Comparison of ENCODE assay signal across 8 cellular contexts in genomic region chr2:68357608-68358337, GRCh38. TPM values are rescaled to one million over a fixed set of nuclear protein-coding genes. Genes with fewer than 3 reads are reported as not detected.
A peak's percentile ranks its signal among the peaks of the same experiment; 100 is the strongest.
DNase-seq lines count a peak whose midpoint lies in the region; ATAC-seq, FAIRE-seq and TF ChIP-seq lines count a peak whose summit lies in the region.

No MANE protein-coding gene starts in this region.

- no peaks in the 10 kb centered on the region for H3K79me2 ChIP-seq in HepG2 (ENCODE audit: insufficient read depth, low read length)

- H3K36me3 ChIP-seq in BE2C = no peaks in the 10 kb centered on the region
- H3K36me3 ChIP-seq in brain microvascular endothelial cell (replicated peaks) = no peaks in the 10 kb centered on the region
- no peaks in the 10 kb centered on the region for H3K36me3 ChIP-seq in HepG2 (replicated peaks in 1 of 2; ENCODE audit: control insufficient read depth in 1 of 2, insufficient read depth in 2 of 2, low read length in 2 of 2)

- FAIRE-seq in HepG2 (lab: Jason Lieb, UNC) (no peak), RCC 7860 (lab: Jason Lieb, UNC) (no peak)

- 43% methylated on average over 6 of the region's 6 CpGs for WGBS in HepG2 (ENCODE audit: low lambda C conversion rate)

- peak; percentile 82 for ATAC-seq in GM18867 (IDR thresholded peaks at IDR 0.05; ENCODE audit: unreplicated experiment)
- peak; percentile 50 for ATAC-seq in HG02981 (IDR thresholded peaks at IDR 0.05; ENCODE audit: unreplicated experiment)
- peak; percentile 99 for ATAC-seq in HepG2

- POLR2A ChIA-PET in HepG2 (lab: Yijun Ruan, JAX) = no interaction called here

- DNase-seq in BE2C = peak; percentile 24
- DNase-seq in NCI-H460 (ENCODE audit: extremely low read depth, low read depth) = peak; percentile 48
- DNase-seq in brain microvascular endothelial cell = peak; percentile 56
- DNase-seq in HepG2 (ENCODE audit: low spot score) = peak; percentile 52
- no peak for DNase-seq in activated CD4-positive, CD25-positive, alpha-beta regulatory T cell treated with anti-CD3 and anti-CD28 coated beads, Interleukin-2, amount 50 U/mL, for 72 hours
- DNase-seq in RCC 7860 (ENCODE audit: low spot score) = no peak

- H3K27me3 ChIP-seq in BE2C (no peaks in the 10 kb centered on the region), brain microvascular endothelial cell (replicated peaks) (no peaks in the 10 kb centered on the region), HepG2 (ENCODE audit: control insufficient read depth in 1 of 2, insufficient read depth in 2 of 2, low read length in 2 of 2) (peaks cover 0 to 6% of the 10 kb centered on the region in 2 experiments; a peak in 2 of 5 replicates)

- TF ChIP-seq EP300 in HepG2 (IDR thresholded peaks at IDR 0.05; ENCODE audit: low read depth in 2 of 2, low read length in 2 of 2) (no peak), HepG2 (CRISPR knock-in tag; IDR thresholded peaks at IDR 0.05; ENCODE audit: borderline replicate concordance) (no peak)

- no TSS peak for BruUV-seq in HepG2 (replicated peaks; lab: Mats Ljungman, UMichigan)

- H3K9me3 ChIP-seq in BE2C (no peaks in the 10 kb centered on the region), HepG2 (ENCODE audit: low read length) (no peaks in the 10 kb centered on the region)

- intact Hi-C loops in HepG2 (cut with micrococcal nuclease; ENCODE audit: unreplicated experiment) = loop anchor here (5.0 kb wide), 1 partner anchor 235 kb away; no protein-coding TSS in a partner anchor

- no peak overlapping the region for H2AFZ ChIP-seq in HepG2 (ENCODE audit: low read length)

- TF ChIP-seq POLR2A in HepG2 (IDR thresholded peaks at IDR 0.05; ENCODE audit: insufficient read depth in 1 of 2, low read depth in 2 of 2, low read length in 2 of 2) = no peak

- no peaks in the 10 kb centered on the region for H3K4me1 ChIP-seq in BE2C
- H3K4me1 ChIP-seq in HepG2 (ENCODE audit: insufficient read depth, low read length) = no peaks in the 10 kb centered on the region

- no peak overlapping the region for H3K4me2 ChIP-seq in HepG2 (ENCODE audit: low read depth, low read length)

- H4K20me1 ChIP-seq in HepG2 (ENCODE audit: insufficient read depth, low read length) = no peaks in the 10 kb centered on the region

- 0 out of 2 replicates have a peak, but pooled peaks have one; percentile 35 for TF ChIP-seq RAD21 in HepG2 (CRISPR knock-in tag; IDR thresholded peaks at IDR 0.05)

- no peak overlapping the region for H3K27ac ChIP-seq in brain microvascular endothelial cell
- no peak overlapping the region for H3K27ac ChIP-seq in HepG2 (ENCODE audit: extremely low read length, insufficient read depth, low read length)

- TF ChIP-seq CTCF in BE2C (IDR thresholded peaks at IDR 0.05; ENCODE audit: low read depth, low read length) (peak; percentile 46; the same call in 1 of the 2 replicates), brain microvascular endothelial cell (IDR thresholded peaks at IDR 0.05; ENCODE audit: low read depth, low read length, missing control alignments) (peak; percentile 73), HepG2 (CRISPR knock-in tag; IDR thresholded peaks at IDR 0.05) (peak; percentile 80)

- H3K9ac ChIP-seq in HepG2 (ENCODE audit: insufficient read depth, low read depth, low read length) = no peak overlapping the region

- in situ Hi-C loops in brain microvascular endothelial cell (cut with HindIII; ENCODE audit: low pct_ligation_motif_present, low sequenced_read_pairs) = no loop called here
- in situ Hi-C loops in HepG2 (cut with HindIII; ENCODE audit: extremely low pct_ligation_motif_present, low pct_unique_long_range_greater_than_20kb) = no loop called here

- CTCF ChIA-PET in HepG2 (lab: Yijun Ruan, JAX; ENCODE audit: low intra/inter-chr PET ratio, low total read pairs) = interaction anchor here (0.6 kb wide), 1 partner anchor 84 kb away, joined by 3 read pairs; no protein-coding TSS in a partner anchor

- H3K4me3 ChIP-seq in BE2C (ENCODE audit: low read depth, low read length) = no peak overlapping the region
- H3K4me3 ChIP-seq in brain microvascular endothelial cell (ENCODE audit: low read depth, low read length) = no peak overlapping the region
- H3K4me3 ChIP-seq in HepG2 (replicated peaks in 1 of 3; ENCODE audit: insufficient read depth in 1 of 3, low read depth in 2 of 3, low read length in 3 of 3) = no peak overlapping the region

TF ChIP-seq in HepG2, 621 proteins besides CTCF, POLR2A, EP300 and RAD21 (continues in another document):
- peak; percentile 81 for TF ChIP-seq ZNF644 (CRISPR knock-in tag; IDR thresholded peaks at IDR 0.05; ENCODE audit: low read depth)
- no peak for TF ChIP-seq ZNF30 (CRISPR knock-in tag; IDR thresholded peaks at IDR 0.05)
- TF ChIP-seq MIER2 (CRISPR knock-in tag; IDR thresholded peaks at IDR 0.05) = 0 out of 2 replicates have a peak, but pooled peaks have one; percentile 31
- no peak for TF ChIP-seq FOXM1 (CRISPR knock-in tag; IDR thresholded peaks at IDR 0.05)
- TF ChIP-seq ZNF839 (CRISPR knock-in tag; IDR thresholded peaks at IDR 0.05; ENCODE audit: borderline replicate concordance) = no peak
- TF ChIP-seq ZNF331 (CRISPR knock-in tag; IDR thresholded peaks at IDR 0.05) = peak; percentile 24; the same call in 1 of the 2 replicates
- no peak for TF ChIP-seq NAIF1 (CRISPR knock-in tag; IDR thresholded peaks at IDR 0.05; ENCODE audit: borderline replicate concordance)
- TF ChIP-seq STAG1 (CRISPR knock-in tag; IDR thresholded peaks at IDR 0.05) = peak; percentile 74
- no peak for TF ChIP-seq MAFF (IDR thresholded peaks at IDR 0.05; ENCODE audit: low read depth, low read length)
- no peak for TF ChIP-seq SRSF4 (IDR thresholded peaks at IDR 0.05; ENCODE audit: low read depth, low read length, poor library complexity, severe bottlenecking)
- TF ChIP-seq SMAD1 (CRISPR knock-in tag; IDR thresholded peaks at IDR 0.05; ENCODE audit: borderline replicate concordance, low read depth) = no peak
- no peak for TF ChIP-seq HNRNPK (IDR thresholded peaks at IDR 0.05; ENCODE audit: low read depth, low read length, poor library complexity, severe bottlenecking)
- TF ChIP-seq ELF3 (CRISPR knock-in tag; IDR thresholded peaks at IDR 0.05) = no peak
- peak; percentile 68 for TF ChIP-seq FOXA3 (CRISPR knock-in tag; IDR thresholded peaks at IDR 0.05)

RNA-seq across cellular contexts. Expression of gene PLEK, which starts 7.3 kb away (rescaled TPM):
- 0.51 TPM for polyA plus RNA-seq in BE2C (2012; ENCODE audit: insufficient read depth, insufficient read length, low read depth)
- not detected in 2 replicates for total RNA-seq in NCI-H460 (2014; rRNA removed; shearing (Covaris generic))
- polyA plus RNA-seq in NCI-H460 (2014; cell fraction: nucleus; rRNA removed) = 0.58 TPM in 1 of 2 replicates, not detected in the other
- not detected in 2 replicates for total RNA-seq in HepG2 (2016; rRNA removed; fragmentation: Illumina TruSeq; extraction: Trizol)
- not detected in 2 replicates for total RNA-seq in HepG2 (2016; cell fraction: cytosol; rRNA removed; fragmentation: Illumina TruSeq; extraction: Trizol; ENCODE audit: low read depth)
- not detected in 2 replicates for total RNA-seq in HepG2 (2016; cell fraction: insoluble cytoplasmic fraction; rRNA removed; fragmentation: Illumina TruSeq; extraction: Trizol)
- total RNA-seq in HepG2 (2016; cell fraction: membrane; rRNA removed; fragmentation: Illumina TruSeq; extraction: Trizol) = not detected in 2 replicates
- total RNA-seq in HepG2 (2016; cell fraction: nucleus; rRNA removed; fragmentation: Illumina TruSeq; extraction: Trizol) = not detected in 2 replicates
- polyA plus RNA-seq in HepG2 (2011; rRNA removed) = 0.05 TPM in 1 of 2 replicates, not detected in the other
- polyA plus RNA-seq in HepG2 (2011; cell fraction: cytosol; rRNA removed) = 0.04 TPM in 2 replicates
- polyA plus RNA-seq in HepG2 (2011; cell fraction: nucleus; rRNA removed) = 0.12 TPM in 1 of 2 replicates, not detected in the other
- not detected in 2 replicates for polyA plus RNA-seq in HepG2 (2012)
- polyA plus RNA-seq in HepG2 (2016; cell fraction: cytosol; fragmentation: Illumina TruSeq; extraction: Trizol; ENCODE audit: low read depth) = not detected in 2 replicates
- polyA plus RNA-seq in HepG2 (2016; cell fraction: insoluble cytoplasmic fraction; fragmentation: Illumina TruSeq; extraction: Trizol; ENCODE audit: low read depth) = not detected in 2 replicates
- not detected in 2 replicates for polyA plus RNA-seq in HepG2 (2016; cell fraction: membrane; fragmentation: Illumina TruSeq; extraction: Trizol; ENCODE audit: low read depth)
- not detected in 2 replicates for polyA plus RNA-seq in HepG2 (2016; cell fraction: nucleus; fragmentation: Illumina TruSeq; extraction: Trizol; ENCODE audit: insufficient read depth, low read depth)
- 0.21 TPM in 1 of 2 replicates, not detected in the other for polyA minus RNA-seq in HepG2 (2011; rRNA and poly(A)+ RNA removed; ENCODE audit: low replicate concordance)
- not detected in 2 replicates for polyA minus RNA-seq in HepG2 (2011; cell fraction: cytosol; rRNA and poly(A)+ RNA removed)
- not detected in 2 replicates for polyA minus RNA-seq in HepG2 (2011; cell fraction: nucleus; rRNA and poly(A)+ RNA removed)

RNA-seq across cellular contexts. Expression of gene CNRIP1, which starts 38.0 kb away (rescaled TPM):
- polyA plus RNA-seq in BE2C (2012; ENCODE audit: insufficient read depth, insufficient read length, low read depth) = 31.8 TPM
- 6.2 and 7.3 TPM in 2 replicates for total RNA-seq in NCI-H460 (2014; rRNA removed; shearing (Covaris generic))
- 1.9 and 2.0 TPM in 2 replicates for polyA plus RNA-seq in NCI-H460 (2014; cell fraction: nucleus; rRNA removed)
- total RNA-seq in HepG2 (2016; rRNA removed; fragmentation: Illumina TruSeq; extraction: Trizol) = not detected in 2 replicates
- not detected in 2 replicates for total RNA-seq in HepG2 (2016; cell fraction: cytosol; rRNA removed; fragmentation: Illumina TruSeq; extraction: Trizol; ENCODE audit: low read depth)
- not detected in 2 replicates for total RNA-seq in HepG2 (2016; cell fraction: insoluble cytoplasmic fraction; rRNA removed; fragmentation: Illumina TruSeq; extraction: Trizol)
- total RNA-seq in HepG2 (2016; cell fraction: membrane; rRNA removed; fragmentation: Illumina TruSeq; extraction: Trizol) = not detected in 2 replicates
- not detected in 2 replicates for total RNA-seq in HepG2 (2016; cell fraction: nucleus; rRNA removed; fragmentation: Illumina TruSeq; extraction: Trizol)
- polyA plus RNA-seq in HepG2 (2011; rRNA removed) = not detected in 2 replicates
- polyA plus RNA-seq in HepG2 (2011; cell fraction: cytosol; rRNA removed) = 0.05 TPM in 1 of 2 replicates, not detected in the other
- not detected in 2 replicates for polyA plus RNA-seq in HepG2 (2011; cell fraction: nucleus; rRNA removed)
- polyA plus RNA-seq in HepG2 (2012) = not detected in 2 replicates
- polyA plus RNA-seq in HepG2 (2016; cell fraction: cytosol; fragmentation: Illumina TruSeq; extraction: Trizol; ENCODE audit: low read depth) = not detected in 2 replicates
- not detected in 2 replicates for polyA plus RNA-seq in HepG2 (2016; cell fraction: insoluble cytoplasmic fraction; fragmentation: Illumina TruSeq; extraction: Trizol; ENCODE audit: low read depth)
- not detected in 2 replicates for polyA plus RNA-seq in HepG2 (2016; cell fraction: membrane; fragmentation: Illumina TruSeq; extraction: Trizol; ENCODE audit: low read depth)
- not detected in 2 replicates for polyA plus RNA-seq in HepG2 (2016; cell fraction: nucleus; fragmentation: Illumina TruSeq; extraction: Trizol; ENCODE audit: insufficient read depth, low read depth)
- polyA minus RNA-seq in HepG2 (2011; rRNA and poly(A)+ RNA removed; ENCODE audit: low replicate concordance) = 0.44 TPM in 1 of 2 replicates, not detected in the other
- polyA minus RNA-seq in HepG2 (2011; cell fraction: cytosol; rRNA and poly(A)+ RNA removed) = not detected in 2 replicates
- not detected in 2 replicates for polyA minus RNA-seq in HepG2 (2011; cell fraction: nucleus; rRNA and poly(A)+ RNA removed)

Comparison
In these comparisons a context has a peak if more than half of its experiments do, and no peak if none do; other contexts are left out.
1. DNase-seq: peak in BE2C (single experiment), NCI-H460 (single experiment), brain microvascular endothelial cell (single experiment) and HepG2 (single experiment); none in activated CD4-positive, CD25-positive, alpha-beta regulatory T cell treated with anti-CD3 and anti-CD28 coated beads, Interleukin-2, amount 50 U/mL, for 72 hours (single experiment) and RCC 7860 (single experiment).
2. Peak in every context shown above with its lines, with median percentiles within 50 percentile points of each other: CTCF ChIP-seq and ATAC-seq.